ENCODE assay signal across 28 cellular contexts in the genomic region with DNA sequence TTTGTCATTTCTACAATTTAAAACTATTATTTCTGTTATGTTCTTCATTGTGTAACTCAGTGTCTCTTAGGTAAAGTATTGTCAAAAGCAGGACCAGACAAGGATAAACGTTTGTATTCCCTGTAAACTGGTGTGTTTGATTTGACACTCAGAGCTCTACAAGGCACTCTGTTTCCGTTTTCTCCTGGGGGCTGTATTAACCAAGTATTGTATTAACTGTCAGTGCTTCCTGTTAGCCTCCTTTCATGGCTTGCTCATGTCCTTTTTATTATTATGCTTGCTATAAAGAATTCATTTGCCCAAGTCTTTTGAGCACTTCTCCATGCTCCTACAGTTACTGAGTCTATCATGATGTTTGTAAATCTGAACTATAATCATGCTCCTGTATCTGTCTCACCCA.
A peak's percentile ranks its signal among the peaks of the same experiment; 100 is the strongest.
DNase-seq lines count a peak whose midpoint lies in the region; ATAC-seq lines count a peak whose summit lies in the region.
"Had no signal": no experiment of that assay in that cellular context is flagged by ENCODE, and none has a peak within 500 bp of the region (broad histone marks: within the 10 kb centered on the region; RNA-seq: fewer than 3 reads in every experiment).

No MANE protein-coding gene starts in this region.

- no peaks in the 10 kb centered on the region for H3K36me3 Mint-ChIP-seq in activated T-helper 17 cell treated with anti-CD3 and anti-CD28 coated beads, Interleukin-2, amount 50 U/mL, for 72 hours (ENCODE audit: low read depth)
- H3K36me3 Mint-ChIP-seq in natural killer cell treated with Interleukin-12 subunit alpha and Interleukin-12 subunit beta and Interleukin-15 and Interleukin-18, amount 100 ng/mL, for 72 hours: peaks cover 9% of the 10 kb centered on the region
- H3K36me3 Mint-ChIP-seq: activated naive CD4-positive, alpha-beta T cell treated with anti-CD3 and anti-CD28 coated beads, Interleukin-2, amount 50 U/mL, for 72 hours; naive thymus-derived CD8-positive, alpha-beta T cell; stimulated activated effector memory CD8-positive, alpha-beta T cell treated with anti-CD3 and anti-CD28 coated beads, Interleukin-12 subunit alpha, Interleukin-12 subunit beta, amount 100 ng/mL, for 72 hours had no signal

- no peak overlapping the region for H3K27ac ChIP-seq in BLaER1 treated with 17β-estradiol and CSF1 and Interleukin-3, amounts not matched to agents 10 nM and 100 nM
- H3K27ac ChIP-seq: C4-2B, cardiac muscle cell, right atrium auricular region, spleen, testis, vagina had no signal

- peak overlapping the region; percentile 6 for H3K27ac Mint-ChIP-seq in activated T-helper 17 cell treated with anti-CD3 and anti-CD28 coated beads, Interleukin-2, amount 50 U/mL, for 72 hours
- H3K27ac Mint-ChIP-seq in natural killer cell treated with Interleukin-12 subunit alpha and Interleukin-12 subunit beta and Interleukin-15 and Interleukin-18, amount 100 ng/mL, for 72 hours: peak overlapping the region in 1 of 2 donors; percentile 15
- H3K27ac Mint-ChIP-seq: activated naive CD4-positive, alpha-beta T cell treated with anti-CD3 and anti-CD28 coated beads, Interleukin-2, amount 50 U/mL, for 72 hours; stimulated activated effector memory CD8-positive, alpha-beta T cell treated with anti-CD3 and anti-CD28 coated beads, Interleukin-12 subunit alpha, Interleukin-12 subunit beta, amount 100 ng/mL, for 72 hours had no signal

- ATAC-seq in GM18907 (IDR thresholded peaks at IDR 0.05; ENCODE audit: unreplicated experiment) (peak; percentile 57), HG02938 (IDR thresholded peaks at IDR 0.05; ENCODE audit: unreplicated experiment) (peak; percentile 20), HG03442 (IDR thresholded peaks at IDR 0.05; ENCODE audit: unreplicated experiment) (no peak)
- ATAC-seq in activated T-helper 17 cell treated with anti-CD3 and anti-CD28 coated beads, Interleukin-2, amount 50 U/mL, for 72 hours (replicated peaks): no peak
- no peak for ATAC-seq in natural killer cell treated with Interleukin-12 subunit alpha and Interleukin-12 subunit beta and Interleukin-15 and Interleukin-18, amount 100 ng/mL, for 72 hours
- ATAC-seq: activated naive CD4-positive, alpha-beta T cell treated with anti-CD3 and anti-CD28 coated beads, Interleukin-2, amount 50 U/mL, for 72 hours; naive thymus-derived CD8-positive, alpha-beta T cell; Right ventricle myocardium inferior had no signal

- no peaks in the 10 kb centered on the region for H3K4me1 Mint-ChIP-seq in activated T-helper 17 cell treated with anti-CD3 and anti-CD28 coated beads, Interleukin-2, amount 50 U/mL, for 72 hours
- peaks cover 49% of the 10 kb centered on the region in 2 donors for H3K4me1 Mint-ChIP-seq in natural killer cell treated with Interleukin-12 subunit alpha and Interleukin-12 subunit beta and Interleukin-15 and Interleukin-18, amount 100 ng/mL, for 72 hours (ENCODE audit: low read depth in 2 of 2)

- no peaks in the 10 kb centered on the region for H3K36me3 ChIP-seq in BLaER1 treated with 17β-estradiol and CSF1 and Interleukin-3, amounts not matched to agents 10 nM and 100 nM
- H3K36me3 ChIP-seq: cardiac muscle cell, right atrium auricular region, spleen, vagina had no signal

- H3K9me3 ChIP-seq in BLaER1 treated with 17β-estradiol and CSF1 and Interleukin-3, amounts not matched to agents 10 nM and 100 nM (replicated peaks in 1 of 11): peaks cover 0 to 17% (median 0%) of the 10 kb centered on the region in 11 experiments; a peak in 4 of 22 replicates
- H3K9me3 ChIP-seq: right atrium auricular region, spleen, testis, vagina had no signal

- H4K20me1 ChIP-seq in BLaER1 treated with 17β-estradiol and CSF1 and Interleukin-3, amounts not matched to agents 10 nM and 100 nM: no peaks in the 10 kb centered on the region

- H3K4me2 ChIP-seq in BLaER1 treated with 17β-estradiol and CSF1 and Interleukin-3, amounts not matched to agents 10 nM and 100 nM: peak overlapping the region; percentile 23 to 69 (median 61); a peak in 21 of 22 replicates

- H3K27me3 ChIP-seq in BLaER1 treated with 17β-estradiol and CSF1 and Interleukin-3, amounts not matched to agents 10 nM and 100 nM: no peaks in the 10 kb centered on the region
- H3K27me3 ChIP-seq: cardiac muscle cell, right atrium auricular region, spleen, testis, vagina had no signal

- no peak overlapping the region for H3K4me3 Mint-ChIP-seq in activated T-helper 17 cell treated with anti-CD3 and anti-CD28 coated beads, Interleukin-2, amount 50 U/mL, for 72 hours
- H3K4me3 Mint-ChIP-seq in natural killer cell treated with Interleukin-12 subunit alpha and Interleukin-12 subunit beta and Interleukin-15 and Interleukin-18, amount 100 ng/mL, for 72 hours: no peak overlapping the region
- H3K4me3 Mint-ChIP-seq: naive thymus-derived CD8-positive, alpha-beta T cell; stimulated activated effector memory CD8-positive, alpha-beta T cell treated with anti-CD3 and anti-CD28 coated beads, Interleukin-12 subunit alpha, Interleukin-12 subunit beta, amount 100 ng/mL, for 72 hours had no signal

- no peak overlapping the region for H3K4me3 ChIP-seq in BLaER1 treated with 17β-estradiol and CSF1 and Interleukin-3, amounts not matched to agents 10 nM and 100 nM
- H3K4me3 ChIP-seq: cardiac muscle cell, right atrium auricular region, spleen, testis, vagina had no signal

- H3K4me1 ChIP-seq in BLaER1 treated with 17β-estradiol and CSF1 and Interleukin-3, amounts not matched to agents 10 nM and 100 nM: peaks cover 22 to 30% (median 25%) of the 10 kb centered on the region in 10 experiments
- H3K4me1 ChIP-seq: right atrium auricular region, vagina had no signal

- no peak for DNase-seq in natural killer cell treated with Interleukin-12 subunit alpha and Interleukin-12 subunit beta and Interleukin-15 and Interleukin-18, amount 100 ng/mL, for 72 hours (ENCODE audit: low spot score)
- DNase-seq in DMS 273 (lab: John Stamatoyannopoulos, UW; ENCODE audit: unreplicated experiment): no peak
- DNase-seq in central memory CD4-positive, alpha-beta T cell: no peak
- DNase-seq: activated CD4-positive, alpha-beta T cell treated with anti-CD3 and anti-CD28 coated beads, Interleukin-2, amount 50 U/mL, for 48 hours; activated CD8-positive, alpha-beta memory T cell treated with anti-CD3 and anti-CD28 coated beads, Interleukin-2, amount 50 U/mL, for 4 hours; anterior cingulate cortex; islet precursor cell; Kasumi-1; midbrain; naive thymus-derived CD8-positive, alpha-beta T cell; NCI-H1694; NCI-H748 treated with DMSO at 0.1 percent for 48 hours; OCI-M1; spleen; stimulated activated CD4-positive, alpha-beta T cell treated with anti-CD3 and anti-CD28 coated beads, Interleukin-2, amount 100 ng/mL, for 48 hours; testis had no signal

- H3K27me3 Mint-ChIP-seq in activated T-helper 17 cell treated with anti-CD3 and anti-CD28 coated beads, Interleukin-2, amount 50 U/mL, for 72 hours: peaks cover 3% of the 10 kb centered on the region
- peaks cover 9 to 13% of the 10 kb centered on the region in 2 donors for H3K27me3 Mint-ChIP-seq in natural killer cell treated with Interleukin-12 subunit alpha and Interleukin-12 subunit beta and Interleukin-15 and Interleukin-18, amount 100 ng/mL, for 72 hours
- H3K27me3 Mint-ChIP-seq: naive thymus-derived CD8-positive, alpha-beta T cell had no signal

- H3K9ac ChIP-seq in BLaER1 treated with 17β-estradiol and CSF1 and Interleukin-3, amounts not matched to agents 10 nM and 100 nM: no peak overlapping the region

- H3K9me3 Mint-ChIP-seq in activated T-helper 17 cell treated with anti-CD3 and anti-CD28 coated beads, Interleukin-2, amount 50 U/mL, for 72 hours: peaks cover 3% of the 10 kb centered on the region
- peaks cover 2% of the 10 kb centered on the region for H3K9me3 Mint-ChIP-seq in natural killer cell treated with Interleukin-12 subunit alpha and Interleukin-12 subunit beta and Interleukin-15 and Interleukin-18, amount 100 ng/mL, for 72 hours
- H3K9me3 Mint-ChIP-seq: activated naive CD4-positive, alpha-beta T cell treated with anti-CD3 and anti-CD28 coated beads, Interleukin-2, amount 50 U/mL, for 72 hours; naive thymus-derived CD8-positive, alpha-beta T cell; stimulated activated effector memory CD8-positive, alpha-beta T cell treated with anti-CD3 and anti-CD28 coated beads, Interleukin-12 subunit alpha, Interleukin-12 subunit beta, amount 100 ng/mL, for 72 hours had no signal

Comparison
In these comparisons a context has a peak if more than half of its experiments do, and no peak if none do; other contexts are left out.
1. ATAC-seq: peak in GM18907 (single experiment) and HG02938 (single experiment); none in activated T-helper 17 cell treated with anti-CD3 and anti-CD28 coated beads, Interleukin-2, amount 50 U/mL, for 72 hours (single experiment), natural killer cell treated with Interleukin-12 subunit alpha and Interleukin-12 subunit beta and Interleukin-15 and Interleukin-18, amount 100 ng/mL, for 72 hours (0 of 2) and HG03442 (single experiment).